ENCODE assay signal across 1 cellular context in the genomic region with DNA sequence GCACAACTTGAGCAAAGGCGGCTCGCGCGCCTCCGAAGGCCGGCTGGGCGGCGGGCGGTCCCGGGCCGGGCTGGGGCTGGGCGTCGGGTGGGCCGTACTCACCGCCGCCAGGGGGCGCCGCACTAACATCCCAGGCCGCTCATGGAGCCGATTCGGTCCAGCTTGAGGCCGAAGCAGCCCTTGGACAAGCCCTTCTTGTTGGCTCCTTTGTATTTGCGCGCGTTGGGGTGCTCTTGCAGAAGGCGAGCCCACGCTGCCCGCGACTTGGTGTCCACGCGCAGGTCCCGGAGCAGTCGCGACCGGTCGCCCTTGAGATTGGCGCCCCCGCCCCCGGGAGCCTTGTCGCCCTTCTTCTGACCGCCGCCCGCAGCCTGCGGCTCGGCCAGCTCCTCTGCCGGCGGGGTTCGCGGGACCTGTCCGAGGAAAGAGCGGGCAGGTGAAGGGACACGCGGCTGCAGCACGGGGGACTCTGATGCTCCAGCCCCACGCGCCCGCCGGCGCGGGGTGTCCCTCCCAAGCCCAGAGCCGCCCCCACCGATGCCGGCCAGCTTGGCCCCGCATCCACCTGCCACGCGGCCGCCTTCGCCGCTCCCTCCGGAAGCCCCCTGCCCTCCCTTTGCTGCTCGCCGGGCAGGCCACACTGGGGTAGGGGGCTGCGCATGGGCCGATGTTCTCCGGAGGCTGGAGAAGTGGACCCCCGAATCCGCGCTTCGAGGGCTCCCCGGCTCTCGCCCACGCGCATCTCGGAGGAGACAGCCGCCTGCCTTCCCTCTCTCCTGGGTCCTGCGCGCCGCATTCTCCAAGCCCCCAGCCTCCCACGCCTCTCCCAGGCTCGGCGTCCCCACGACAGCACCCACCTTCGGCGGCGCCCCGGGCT.
TF ChIP-seq lines count a peak whose summit lies in the region.

No MANE protein-coding gene starts in this region.

TF ChIP-seq in HepG2, 621 proteins besides CTCF, POLR2A, EP300 and RAD21 (continued from another document and continues in another):
- TF ChIP-seq, protein P1, sequence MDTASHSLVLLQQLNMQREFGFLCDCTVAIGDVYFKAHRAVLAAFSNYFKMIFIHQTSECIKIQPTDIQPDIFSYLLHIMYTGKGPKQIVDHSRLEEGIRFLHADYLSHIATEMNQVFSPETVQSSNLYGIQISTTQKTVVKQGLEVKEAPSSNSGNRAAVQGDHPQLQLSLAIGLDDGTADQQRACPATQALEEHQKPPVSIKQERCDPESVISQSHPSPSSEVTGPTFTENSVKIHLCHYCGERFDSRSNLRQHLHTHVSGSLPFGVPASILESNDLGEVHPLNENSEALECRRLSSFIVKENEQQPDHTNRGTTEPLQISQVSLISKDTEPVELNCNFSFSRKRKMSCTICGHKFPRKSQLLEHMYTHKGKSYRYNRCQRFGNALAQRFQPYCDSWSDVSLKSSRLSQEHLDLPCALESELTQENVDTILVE (CRISPR knock-in tag; IDR thresholded peaks at IDR 0.05): no peak
- TF ChIP-seq SAP130 (CRISPR knock-in tag; IDR thresholded peaks at IDR 0.05; ENCODE audit: low read depth): peak; percentile 33; the same call in 1 of the 2 replicates
- TF ChIP-seq, protein P2, sequence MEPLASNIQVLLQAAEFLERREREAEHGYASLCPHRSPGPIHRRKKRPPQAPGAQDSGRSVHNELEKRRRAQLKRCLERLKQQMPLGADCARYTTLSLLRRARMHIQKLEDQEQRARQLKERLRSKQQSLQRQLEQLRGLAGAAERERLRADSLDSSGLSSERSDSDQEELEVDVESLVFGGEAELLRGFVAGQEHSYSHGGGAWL (CRISPR knock-in tag; IDR thresholded peaks at IDR 0.05): 0 out of 2 replicates have a peak, but pooled peaks have one; percentile 17
- peak; percentile 73; the same call in 1 of the 2 replicates for TF ChIP-seq CCDC6 (CRISPR knock-in tag; IDR thresholded peaks at IDR 0.05)
- no peak for TF ChIP-seq POLR2G (IDR thresholded peaks at IDR 0.05; ENCODE audit: low read depth, low read length)
- peak; percentile 57; the same call in 1 of the 2 replicates for TF ChIP-seq RFXAP (CRISPR knock-in tag; IDR thresholded peaks at IDR 0.05; ENCODE audit: borderline replicate concordance)
- no peak for TF ChIP-seq ZNF326 (CRISPR knock-in tag; IDR thresholded peaks at IDR 0.05; ENCODE audit: borderline replicate concordance)
- no peak for TF ChIP-seq ZNF496 (CRISPR knock-in tag; IDR thresholded peaks at IDR 0.05; ENCODE audit: insufficient replicate concordance)
- peak; percentile 46; the same call in 1 of the 2 replicates for TF ChIP-seq MED1 (CRISPR knock-in tag; IDR thresholded peaks at IDR 0.05)
- TF ChIP-seq, protein P3, sequence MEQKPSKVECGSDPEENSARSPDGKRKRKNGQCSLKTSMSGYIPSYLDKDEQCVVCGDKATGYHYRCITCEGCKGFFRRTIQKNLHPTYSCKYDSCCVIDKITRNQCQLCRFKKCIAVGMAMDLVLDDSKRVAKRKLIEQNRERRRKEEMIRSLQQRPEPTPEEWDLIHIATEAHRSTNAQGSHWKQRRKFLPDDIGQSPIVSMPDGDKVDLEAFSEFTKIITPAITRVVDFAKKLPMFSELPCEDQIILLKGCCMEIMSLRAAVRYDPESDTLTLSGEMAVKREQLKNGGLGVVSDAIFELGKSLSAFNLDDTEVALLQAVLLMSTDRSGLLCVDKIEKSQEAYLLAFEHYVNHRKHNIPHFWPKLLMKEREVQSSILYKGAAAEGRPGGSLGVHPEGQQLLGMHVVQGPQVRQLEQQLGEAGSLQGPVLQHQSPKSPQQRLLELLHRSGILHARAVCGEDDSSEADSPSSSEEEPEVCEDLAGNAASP (CRISPR knock-in tag; IDR thresholded peaks at IDR 0.05; ENCODE audit: borderline replicate concordance): no peak
- TF ChIP-seq, protein P4, sequence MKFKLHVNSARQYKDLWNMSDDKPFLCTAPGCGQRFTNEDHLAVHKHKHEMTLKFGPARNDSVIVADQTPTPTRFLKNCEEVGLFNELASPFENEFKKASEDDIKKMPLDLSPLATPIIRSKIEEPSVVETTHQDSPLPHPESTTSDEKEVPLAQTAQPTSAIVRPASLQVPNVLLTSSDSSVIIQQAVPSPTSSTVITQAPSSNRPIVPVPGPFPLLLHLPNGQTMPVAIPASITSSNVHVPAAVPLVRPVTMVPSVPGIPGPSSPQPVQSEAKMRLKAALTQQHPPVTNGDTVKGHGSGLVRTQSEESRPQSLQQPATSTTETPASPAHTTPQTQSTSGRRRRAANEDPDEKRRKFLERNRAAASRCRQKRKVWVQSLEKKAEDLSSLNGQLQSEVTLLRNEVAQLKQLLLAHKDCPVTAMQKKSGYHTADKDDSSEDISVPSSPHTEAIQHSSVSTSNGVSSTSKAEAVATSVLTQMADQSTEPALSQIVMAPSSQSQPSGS (CRISPR knock-in tag; IDR thresholded peaks at IDR 0.05): no peak
- TF ChIP-seq ZNF260 (CRISPR knock-in tag; IDR thresholded peaks at IDR 0.05; ENCODE audit: borderline replicate concordance, low read depth): no peak
- TF ChIP-seq ZNF747 (CRISPR knock-in tag; IDR thresholded peaks at IDR 0.05; ENCODE audit: borderline replicate concordance): no peak
- TF ChIP-seq RFX3 (CRISPR knock-in tag; IDR thresholded peaks at IDR 0.05): no peak
- TF ChIP-seq MTA3 (CRISPR knock-in tag; IDR thresholded peaks at IDR 0.05): no peak
- TF ChIP-seq, protein P5, sequence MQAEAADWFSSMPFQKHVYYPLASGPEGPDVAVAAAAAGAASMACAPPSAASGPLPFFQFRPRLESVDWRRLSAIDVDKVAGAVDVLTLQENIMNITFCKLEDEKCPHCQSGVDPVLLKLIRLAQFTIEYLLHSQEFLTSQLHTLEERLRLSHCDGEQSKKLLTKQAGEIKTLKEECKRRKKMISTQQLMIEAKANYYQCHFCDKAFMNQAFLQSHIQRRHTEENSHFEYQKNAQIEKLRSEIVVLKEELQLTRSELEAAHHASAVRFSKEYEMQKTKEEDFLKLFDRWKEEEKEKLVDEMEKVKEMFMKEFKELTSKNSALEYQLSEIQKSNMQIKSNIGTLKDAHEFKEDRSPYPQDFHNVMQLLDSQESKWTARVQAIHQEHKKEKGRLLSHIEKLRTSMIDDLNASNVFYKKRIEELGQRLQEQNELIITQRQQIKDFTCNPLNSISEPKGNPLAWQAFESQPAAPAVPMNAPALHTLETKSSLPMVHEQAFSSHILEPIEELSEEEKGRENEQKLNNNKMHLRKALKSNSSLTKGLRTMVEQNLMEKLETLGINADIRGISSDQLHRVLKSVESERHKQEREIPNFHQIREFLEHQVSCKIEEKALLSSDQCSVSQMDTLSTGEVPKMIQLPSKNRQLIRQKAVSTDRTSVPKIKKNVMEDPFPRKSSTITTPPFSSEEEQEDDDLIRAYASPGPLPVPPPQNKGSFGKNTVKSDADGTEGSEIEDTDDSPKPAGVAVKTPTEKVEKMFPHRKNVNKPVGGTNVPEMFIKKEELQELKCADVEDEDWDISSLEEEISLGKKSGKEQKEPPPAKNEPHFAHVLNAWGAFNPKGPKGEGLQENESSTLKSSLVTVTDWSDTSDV (CRISPR knock-in tag; IDR thresholded peaks at IDR 0.05): peak; percentile 68; the same call in 1 of the 2 replicates
- TF ChIP-seq, protein P6, sequence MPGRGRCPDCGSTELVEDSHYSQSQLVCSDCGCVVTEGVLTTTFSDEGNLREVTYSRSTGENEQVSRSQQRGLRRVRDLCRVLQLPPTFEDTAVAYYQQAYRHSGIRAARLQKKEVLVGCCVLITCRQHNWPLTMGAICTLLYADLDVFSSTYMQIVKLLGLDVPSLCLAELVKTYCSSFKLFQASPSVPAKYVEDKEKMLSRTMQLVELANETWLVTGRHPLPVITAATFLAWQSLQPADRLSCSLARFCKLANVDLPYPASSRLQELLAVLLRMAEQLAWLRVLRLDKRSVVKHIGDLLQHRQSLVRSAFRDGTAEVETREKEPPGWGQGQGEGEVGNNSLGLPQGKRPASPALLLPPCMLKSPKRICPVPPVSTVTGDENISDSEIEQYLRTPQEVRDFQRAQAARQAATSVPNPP (CRISPR knock-in tag; IDR thresholded peaks at IDR 0.05): no peak
- TF ChIP-seq, protein P7, sequence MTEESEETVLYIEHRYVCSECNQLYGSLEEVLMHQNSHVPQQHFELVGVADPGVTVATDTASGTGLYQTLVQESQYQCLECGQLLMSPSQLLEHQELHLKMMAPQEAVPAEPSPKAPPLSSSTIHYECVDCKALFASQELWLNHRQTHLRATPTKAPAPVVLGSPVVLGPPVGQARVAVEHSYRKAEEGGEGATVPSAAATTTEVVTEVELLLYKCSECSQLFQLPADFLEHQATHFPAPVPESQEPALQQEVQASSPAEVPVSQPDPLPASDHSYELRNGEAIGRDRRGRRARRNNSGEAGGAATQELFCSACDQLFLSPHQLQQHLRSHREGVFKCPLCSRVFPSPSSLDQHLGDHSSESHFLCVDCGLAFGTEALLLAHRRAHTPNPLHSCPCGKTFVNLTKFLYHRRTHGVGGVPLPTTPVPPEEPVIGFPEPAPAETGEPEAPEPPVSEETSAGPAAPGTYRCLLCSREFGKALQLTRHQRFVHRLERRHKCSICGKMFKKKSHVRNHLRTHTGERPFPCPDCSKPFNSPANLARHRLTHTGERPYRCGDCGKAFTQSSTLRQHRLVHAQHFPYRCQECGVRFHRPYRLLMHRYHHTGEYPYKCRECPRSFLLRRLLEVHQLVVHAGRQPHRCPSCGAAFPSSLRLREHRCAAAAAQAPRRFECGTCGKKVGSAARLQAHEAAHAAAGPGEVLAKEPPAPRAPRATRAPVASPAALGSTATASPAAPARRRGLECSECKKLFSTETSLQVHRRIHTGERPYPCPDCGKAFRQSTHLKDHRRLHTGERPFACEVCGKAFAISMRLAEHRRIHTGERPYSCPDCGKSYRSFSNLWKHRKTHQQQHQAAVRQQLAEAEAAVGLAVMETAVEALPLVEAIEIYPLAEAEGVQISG (CRISPR knock-in tag; IDR thresholded peaks at IDR 0.05): peak; percentile 63
- TF ChIP-seq ZNF761 (CRISPR knock-in tag; conservative IDR thresholded peaks at IDR 0.05): peak; percentile 73; the same call in 1 of the 2 replicates
- no peak for TF ChIP-seq ADNP (CRISPR knock-in tag; IDR thresholded peaks at IDR 0.05)
- TF ChIP-seq ZNF777 (CRISPR knock-in tag; IDR thresholded peaks at IDR 0.05): peak; percentile 96
- 0 out of 2 replicates have a peak, but pooled peaks have one; percentile 33 for TF ChIP-seq ZNF138 (CRISPR knock-in tag; IDR thresholded peaks at IDR 0.05; ENCODE audit: low read depth)
- TF ChIP-seq, protein P8, sequence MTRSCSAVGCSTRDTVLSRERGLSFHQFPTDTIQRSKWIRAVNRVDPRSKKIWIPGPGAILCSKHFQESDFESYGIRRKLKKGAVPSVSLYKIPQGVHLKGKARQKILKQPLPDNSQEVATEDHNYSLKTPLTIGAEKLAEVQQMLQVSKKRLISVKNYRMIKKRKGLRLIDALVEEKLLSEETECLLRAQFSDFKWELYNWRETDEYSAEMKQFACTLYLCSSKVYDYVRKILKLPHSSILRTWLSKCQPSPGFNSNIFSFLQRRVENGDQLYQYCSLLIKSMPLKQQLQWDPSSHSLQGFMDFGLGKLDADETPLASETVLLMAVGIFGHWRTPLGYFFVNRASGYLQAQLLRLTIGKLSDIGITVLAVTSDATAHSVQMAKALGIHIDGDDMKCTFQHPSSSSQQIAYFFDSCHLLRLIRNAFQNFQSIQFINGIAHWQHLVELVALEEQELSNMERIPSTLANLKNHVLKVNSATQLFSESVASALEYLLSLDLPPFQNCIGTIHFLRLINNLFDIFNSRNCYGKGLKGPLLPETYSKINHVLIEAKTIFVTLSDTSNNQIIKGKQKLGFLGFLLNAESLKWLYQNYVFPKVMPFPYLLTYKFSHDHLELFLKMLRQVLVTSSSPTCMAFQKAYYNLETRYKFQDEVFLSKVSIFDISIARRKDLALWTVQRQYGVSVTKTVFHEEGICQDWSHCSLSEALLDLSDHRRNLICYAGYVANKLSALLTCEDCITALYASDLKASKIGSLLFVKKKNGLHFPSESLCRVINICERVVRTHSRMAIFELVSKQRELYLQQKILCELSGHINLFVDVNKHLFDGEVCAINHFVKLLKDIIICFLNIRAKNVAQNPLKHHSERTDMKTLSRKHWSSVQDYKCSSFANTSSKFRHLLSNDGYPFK (CRISPR knock-in tag; IDR thresholded peaks at IDR 0.05; ENCODE audit: borderline replicate concordance): peak; percentile 16
- no peak for TF ChIP-seq HNF4G (IDR thresholded peaks at IDR 0.05; ENCODE audit: borderline replicate concordance, low read depth, low read length)
- TF ChIP-seq HNF4G (CRISPR knock-in tag; IDR thresholded peaks at IDR 0.05; ENCODE audit: borderline replicate concordance, low read depth): 0 out of 2 replicates have a peak, but pooled peaks have one; percentile 21
- no peak for TF ChIP-seq ATAD3A (CRISPR knock-in tag; IDR thresholded peaks at IDR 0.05)
- peak; percentile 27; the same call in 1 of the 2 replicates for TF ChIP-seq ZNF451 (CRISPR knock-in tag; IDR thresholded peaks at IDR 0.05)
- TF ChIP-seq CAMTA2 (CRISPR knock-in tag; IDR thresholded peaks at IDR 0.05; ENCODE audit: borderline replicate concordance): 0 out of 2 replicates have a peak, but pooled peaks have one; percentile 52
- 0 out of 2 replicates have a peak, but pooled peaks have one; percentile 39 for TF ChIP-seq ZSCAN29 (CRISPR knock-in tag; conservative IDR thresholded peaks at IDR 0.05)
- TF ChIP-seq ZSCAN20 (CRISPR knock-in tag; IDR thresholded peaks at IDR 0.05; ENCODE audit: borderline replicate concordance): peak; percentile 82; the same call in 1 of the 2 replicates
- 0 out of 2 replicates have a peak, but pooled peaks have one; percentile 6 for TF ChIP-seq ZNF33B (CRISPR knock-in tag; IDR thresholded peaks at IDR 0.05)
